10 cellular contexts compared by ENCODE assay signal in the genomic region with DNA sequence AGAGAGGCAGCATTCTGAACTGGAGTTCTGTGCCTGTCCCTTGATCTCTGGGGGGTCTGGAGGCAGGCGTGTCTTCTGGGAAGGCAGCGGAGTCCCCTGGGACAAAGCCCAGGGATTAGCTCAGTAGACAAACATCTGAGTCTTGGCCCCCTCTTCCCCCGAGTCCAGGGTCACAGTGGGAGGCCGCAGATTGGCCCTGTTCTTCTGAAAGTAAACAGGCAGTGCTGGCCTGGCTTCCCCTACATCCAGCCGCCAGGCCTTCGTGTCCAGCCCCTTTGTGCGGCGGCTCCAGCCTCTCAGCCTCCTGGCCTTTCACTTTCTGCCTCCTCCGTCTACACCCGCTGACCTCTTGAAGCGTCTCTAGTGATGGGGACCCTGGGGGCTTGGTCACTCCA. TPM values are rescaled to one million over a fixed set of nuclear protein-coding genes. Genes with fewer than 3 reads are reported as not detected.
DNase-seq lines count a peak whose midpoint lies in the region; ATAC-seq lines count a peak whose summit lies in the region.
"Had no signal": no experiment of that assay in that cellular context is flagged by ENCODE, and none has a peak within 500 bp of the region (broad histone marks: within the 10 kb centered on the region; RNA-seq: fewer than 3 reads in every experiment).

No MANE protein-coding gene starts in this region.

- H3K4me3 Mint-ChIP-seq in T-helper 17 cell, result no peak overlapping the region
- H3K4me3 Mint-ChIP-seq: activated T-helper 1 cell treated with anti-CD3 and anti-CD28 coated beads, Interleukin-12 subunit alpha, Interleukin-12 subunit beta, Interleukin-2, Interleukin-4 antibody, amounts not matched to agents 30 ng/mL and 10 ng/mL and 1 ng/mL, durations not matched to agents 14 hours and 24 hours and 36 hours; natural killer cell had no signal

- DNase-seq in M059J (ENCODE audit: low read depth), result peak; percentile 34
- DNase-seq in mesendoderm, result peak; percentile 53
- DNase-seq in ureter (ENCODE audit: low spot score), result peak; percentile 65
- no peak for DNase-seq in T-helper 9 cell
- no peak for DNase-seq in T-helper 17 cell
- DNase-seq: natural killer cell; stimulated activated CD4-positive, alpha-beta T cell treated with anti-CD3 and anti-CD28 coated beads, Interleukin-2, amount 100 ng/mL, for 48 hours had no signal

- no peak overlapping the region for H2BK120ac ChIP-seq in mesendoderm (ENCODE audit: low read depth, low read length)

- no CpG with 5 or more reads among the region's 11 CpGs for WGBS in mesendoderm (ENCODE audit: extremely low coverage, insufficient coverage, low lambda C conversion rate)

- no peak overlapping the region for H2BK15ac ChIP-seq in mesendoderm (replicated peaks; ENCODE audit: low read depth)

- H3K27me3 ChIP-seq in mesendoderm (ENCODE audit: insufficient read depth, low read length, poor library complexity), result no peaks in the 10 kb centered on the region

- H3K36me3 ChIP-seq in mesendoderm (ENCODE audit: control insufficient read depth, insufficient read depth, low read length), result no peaks in the 10 kb centered on the region

- H3K9ac ChIP-seq in mesendoderm (ENCODE audit: low read length), result no peak overlapping the region

- H3K9me3 ChIP-seq in T-helper 17 cell (ENCODE audit: control insufficient read depth, low read length, poor library complexity, severe bottlenecking), result no peaks in the 10 kb centered on the region

- peak overlapping the region; percentile 77 for H3K27ac ChIP-seq in cingulate gyrus (ENCODE audit: low read depth, low read length)
- H3K27ac ChIP-seq in mesendoderm (ENCODE audit: low read depth, low read length), result no peak overlapping the region

- H3K27ac Mint-ChIP-seq in T-helper 17 cell, result no peak overlapping the region
- H3K27ac Mint-ChIP-seq: activated T-helper 1 cell treated with anti-CD3 and anti-CD28 coated beads, Interleukin-12 subunit alpha, Interleukin-12 subunit beta, Interleukin-2, Interleukin-4 antibody, amounts not matched to agents 30 ng/mL and 10 ng/mL and 1 ng/mL, durations not matched to agents 14 hours and 24 hours and 36 hours; natural killer cell had no signal

- no peaks in the 10 kb centered on the region for H3K79me1 ChIP-seq in mesendoderm (ENCODE audit: low read length)

- no peaks in the 10 kb centered on the region for H3K27me3 Mint-ChIP-seq in T-helper 17 cell

- no peak overlapping the region for H3K4me2 ChIP-seq in mesendoderm (ENCODE audit: low read length)

- no peak overlapping the region for H3K23ac ChIP-seq in mesendoderm (ENCODE audit: low read length)

- H2BK5ac ChIP-seq in mesendoderm (ENCODE audit: low read length), result no peak overlapping the region

- no peak overlapping the region for H4K8ac ChIP-seq in mesendoderm (ENCODE audit: low read depth, low read length)

- no peak overlapping the region for H3K4ac ChIP-seq in mesendoderm (ENCODE audit: low read depth, low read length)

- H3K79me2 ChIP-seq in mesendoderm (ENCODE audit: control insufficient read depth, insufficient read depth, low read length), result no peaks in the 10 kb centered on the region

- H3K4me3 ChIP-seq in mesendoderm (ENCODE audit: low read length), result no peak overlapping the region

- H3K18ac ChIP-seq in mesendoderm (ENCODE audit: low read length), result no peak overlapping the region

- H4K5ac ChIP-seq in mesendoderm (ENCODE audit: low read length), result no peak overlapping the region

- H3K4me1 Mint-ChIP-seq in T-helper 17 cell, result peaks cover 8% of the 10 kb centered on the region

- no peak for ATAC-seq in GM18870 (IDR thresholded peaks at IDR 0.05; ENCODE audit: unreplicated experiment)
- no peak for ATAC-seq in T-helper 17 cell
- ATAC-seq: natural killer cell had no signal

- H2AK5ac ChIP-seq in mesendoderm (ENCODE audit: low read length), result no peak overlapping the region

- H3K56ac ChIP-seq in mesendoderm (ENCODE audit: low read length), result no peak overlapping the region

- peaks cover 3% of the 10 kb centered on the region for H3K36me3 Mint-ChIP-seq in T-helper 17 cell (ENCODE audit: low read depth)
- H3K36me3 Mint-ChIP-seq: natural killer cell had no signal

- H3K4me1 ChIP-seq in mesendoderm (ENCODE audit: control insufficient read depth, low read depth, low read length), result no peaks in the 10 kb centered on the region

RNA-seq across cellular contexts. Expression of gene NFILZ, which starts 1.0 kb away (rescaled TPM):
- not detected in 2 replicates for total RNA-seq in M059J (2014; rRNA removed; shearing (Covaris generic))
- polyA plus RNA-seq in mesendoderm (2013, experiment 1 of 2), result not detected
- not detected for polyA plus RNA-seq in mesendoderm (2013, experiment 2 of 2)
- total RNA-seq in ureter (not detected), T-helper 17 cell (not detected)
- total RNA-seq: activated T-helper 1 cell treated with anti-CD3 and anti-CD28 coated beads, Interleukin-12 subunit alpha, Interleukin-12 subunit beta, Interleukin-2, Interleukin-4 antibody, amounts not matched to agents 30 ng/mL and 10 ng/mL and 1 ng/mL, durations not matched to agents 14 hours and 24 hours and 36 hours; natural killer cell had no signal

RNA-seq across cellular contexts. Expression of gene ADAMTS10, which starts 20.9 kb away (rescaled TPM):
- 3.4 and 5.4 TPM in 2 replicates for total RNA-seq in M059J (2014; rRNA removed; shearing (Covaris generic))
- polyA plus RNA-seq in mesendoderm (2013, experiment 1 of 2), result 7.5 TPM
- polyA plus RNA-seq in mesendoderm (2013, experiment 2 of 2), result 8.5 TPM
- total RNA-seq in ureter (19.0 TPM), T-helper 17 cell (10 to 100 TPM; 24.0 to 33.1 TPM)

RNA-seq across cellular contexts. Expression of gene MYO1F, which starts 54.2 kb away (rescaled TPM):
- total RNA-seq in M059J (2014; rRNA removed; shearing (Covaris generic)), result 0.15 and 0.25 TPM in 2 replicates
- 6.0 TPM for polyA plus RNA-seq in mesendoderm (2013, experiment 1 of 2)
- 5.7 TPM for polyA plus RNA-seq in mesendoderm (2013, experiment 2 of 2)
- total RNA-seq in ureter (20.6 TPM), T-helper 17 cell (100 to 1,000 TPM; 270 to 305 TPM)

Comparison
In these comparisons a context has a peak if more than half of its experiments do, and no peak if none do; other contexts are left out.
1. DNase-seq: peak in M059J (single experiment), mesendoderm (single experiment) and ureter (single experiment); none in T-helper 9 cell (single experiment) and T-helper 17 cell (0 of 3).
2. RNA of gene MYO1F, which starts 54.2 kb away (total RNA-seq): 270 to 305 TPM in T-helper 17 cell and 20.6 TPM in ureter (single experiment); 0.15 to 0.25 TPM in M059J; every median in the first group is over 10 times any median in the second.